In the genomic region with DNA sequence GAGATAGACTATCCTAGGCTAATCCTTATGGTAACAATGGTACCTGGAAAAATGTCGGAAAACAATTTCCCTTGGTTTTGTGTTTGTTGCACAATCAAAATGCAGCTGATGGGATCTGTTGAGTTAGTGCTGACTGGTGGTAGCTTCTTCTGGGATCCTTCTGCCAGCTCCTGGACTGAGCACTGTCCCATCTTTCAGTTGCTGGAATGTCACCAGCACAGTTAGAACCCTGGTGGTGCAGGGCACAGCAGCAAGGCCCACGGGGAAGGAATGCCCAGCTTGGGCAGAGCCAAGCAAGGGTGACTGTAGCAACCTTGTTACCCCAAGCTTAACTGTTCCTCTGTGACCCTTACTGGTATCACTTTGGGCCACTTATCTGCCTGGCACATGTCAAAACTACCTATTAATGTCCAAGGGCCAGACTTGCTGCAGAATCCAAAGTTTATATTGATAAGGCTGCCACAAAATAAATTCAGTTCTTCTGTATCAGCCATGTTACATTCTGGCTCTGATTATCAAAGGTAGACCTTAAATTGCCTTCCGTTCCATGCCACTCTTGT, we compare ENCODE assay signal across 29 cellular contexts.
"Had no signal": no experiment of that assay in that cellular context is flagged by ENCODE, and none has a peak within 500 bp of the region (broad histone marks: within the 10 kb centered on the region; RNA-seq: fewer than 3 reads in every experiment).

No MANE protein-coding gene starts in this region.

- H3K27me3 ChIP-seq: left lung, pancreas, sigmoid colon, tibial nerve had no signal

- H3K9me3 ChIP-seq: left lung, lower lobe of right lung, pancreas, prostate gland, sigmoid colon, tibial nerve, uterus had no signal

- H3K27ac ChIP-seq: left lung, lower lobe of right lung, pancreas, prostate gland, sigmoid colon, tibial nerve, uterus had no signal

- H3K27me3 Mint-ChIP-seq: naive thymus-derived CD8-positive, alpha-beta T cell; stimulated activated naive CD8-positive, alpha-beta T cell treated with anti-CD3 and anti-CD28 coated beads, Interleukin-15, amount 100 ng/mL, for 72 hours; type B pancreatic cell had no signal

- H3K9me3 Mint-ChIP-seq: naive thymus-derived CD8-positive, alpha-beta T cell; nephron; neural crest cell; stimulated activated naive CD8-positive, alpha-beta T cell treated with anti-CD3 and anti-CD28 coated beads, Interleukin-15, amount 100 ng/mL, for 72 hours; type B pancreatic cell had no signal

- H3K4me1 ChIP-seq: left lung, lower lobe of right lung, pancreas, prostate gland, sigmoid colon, tibial nerve, uterus had no signal

- DNase-seq: hippocampal formation; kidney glomerular epithelial cell; left cardiac atrium; left lung; lower lobe of right lung; mammary epithelial cell; mesenchymal stem cell; naive thymus-derived CD8-positive, alpha-beta T cell; nucleus accumbens; pancreas; posterior cingulate gyrus; retina; right cardiac atrium; sigmoid colon; stimulated activated CD4-positive, alpha-beta T cell treated with anti-CD3 and anti-CD28 coated beads, Interleukin-12 subunit alpha, Interleukin-12 subunit beta, amount 100 ng/mL, for 4 hours; stimulated activated CD4-positive, alpha-beta T cell treated with anti-CD3 and anti-CD28 coated beads, Interleukin-15, amount 100 ng/mL, for 24 hours; stimulated activated CD4-positive, alpha-beta T cell treated with anti-CD3 and anti-CD28 coated beads, Interleukin-2, amount 100 ng/mL, for 24 hours; stimulated activated CD4-positive, alpha-beta T cell treated with anti-CD3 and anti-CD28 coated beads, Interleukin-4, amount 100 ng/mL, for 1 hour; stimulated activated naive B cell treated with anti-CD40 and anti-IgM and Interleukin-4, amounts not matched to agents 10 μg/mL and 1 μg/mL and 100 μg/mL, for 72 hours; stimulated activated naive CD8-positive, alpha-beta T cell treated with anti-CD3 and anti-CD28 coated beads, Interleukin-15, amount 100 ng/mL, for 72 hours; substantia nigra; uterus had no signal

- H3K4me2 ChIP-seq: smooth muscle cell had no signal

- H3K4me1 Mint-ChIP-seq: naive thymus-derived CD8-positive, alpha-beta T cell; nephron; neural crest cell; stimulated activated naive B cell treated with anti-CD40 and anti-IgM and Interleukin-4, amounts not matched to agents 10 μg/mL and 1 μg/mL and 100 μg/mL, for 72 hours had no signal

- H3K27ac Mint-ChIP-seq: nephron; stimulated activated naive B cell treated with anti-CD40 and anti-IgM and Interleukin-4, amounts not matched to agents 10 μg/mL and 1 μg/mL and 100 μg/mL, for 72 hours; stimulated activated naive CD8-positive, alpha-beta T cell treated with anti-CD3 and anti-CD28 coated beads, Interleukin-15, amount 100 ng/mL, for 72 hours; type B pancreatic cell had no signal

- ATAC-seq: left cardiac atrium; left lung; lower lobe of right lung; naive thymus-derived CD8-positive, alpha-beta T cell; pancreas; right cardiac atrium; stimulated activated naive B cell treated with anti-CD40 and anti-IgM and Interleukin-4, amounts not matched to agents 10 μg/mL and 1 μg/mL and 100 μg/mL, for 72 hours; stimulated activated naive CD8-positive, alpha-beta T cell treated with anti-CD3 and anti-CD28 coated beads, Interleukin-15, amount 100 ng/mL, for 72 hours had no signal

- FAIRE-seq: keratinocyte had no signal

- H3K4me3 ChIP-seq: left lung, lower lobe of right lung, pancreas, prostate gland, sigmoid colon, smooth muscle cell, tibial nerve, uterus had no signal

- H3K4me3 Mint-ChIP-seq: naive thymus-derived CD8-positive, alpha-beta T cell; nephron; neural crest cell; stimulated activated naive B cell treated with anti-CD40 and anti-IgM and Interleukin-4, amounts not matched to agents 10 μg/mL and 1 μg/mL and 100 μg/mL, for 72 hours; stimulated activated naive CD8-positive, alpha-beta T cell treated with anti-CD3 and anti-CD28 coated beads, Interleukin-15, amount 100 ng/mL, for 72 hours; type B pancreatic cell had no signal

- H3K36me3 ChIP-seq: pancreas, prostate gland, tibial nerve, uterus had no signal
